In the genomic region with DNA sequence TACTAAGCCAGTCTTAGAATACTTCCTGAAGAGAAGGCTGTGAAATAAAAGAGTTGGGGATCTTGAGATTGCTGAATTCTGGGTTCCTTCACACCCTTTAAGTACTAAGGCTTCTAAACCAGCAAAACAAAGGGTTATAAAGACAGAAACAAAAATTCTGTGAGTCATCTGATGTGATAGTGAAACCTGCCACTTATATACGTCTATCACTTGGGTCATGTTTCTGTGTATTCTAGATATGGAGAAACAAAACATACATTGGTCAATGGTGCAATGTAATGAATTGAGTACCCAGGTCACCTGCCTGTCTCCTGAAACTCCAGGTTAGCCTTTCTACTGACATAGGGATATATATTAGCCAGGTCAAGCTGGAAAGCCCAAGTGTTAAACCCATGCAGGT, we compare ENCODE assay signal across 21 cellular contexts.
DNase-seq lines count a peak whose midpoint lies in the region; FAIRE-seq and TF ChIP-seq lines count a peak whose summit lies in the region.
"Had no signal": no experiment of that assay in that cellular context is flagged by ENCODE, and none has a peak within 500 bp of the region (broad histone marks: within the 10 kb centered on the region; RNA-seq: fewer than 3 reads in every experiment).

No MANE protein-coding gene starts in this region.

- no peak overlapping the region for H3K9ac ChIP-seq in mammary epithelial cell (ENCODE audit: insufficient read depth, low read length)
- H3K9ac ChIP-seq: BLaER1 had no signal

- no peak overlapping the region for H3K4me2 ChIP-seq in mammary epithelial cell (ENCODE audit: insufficient read depth, low read depth, low read length)
- H3K4me2 ChIP-seq: BLaER1 had no signal

- BruUV-seq in MCF 10A (replicated peaks; lab: Mats Ljungman, UMichigan): no TSS peak
- BruUV-seq in mammary epithelial cell (replicated peaks; lab: Mats Ljungman, UMichigan): no TSS peak

- H3K4me3 ChIP-seq in mammary epithelial cell (replicated peaks in 1 of 3; ENCODE audit: insufficient read depth in 1 of 3, low read depth in 2 of 3, low read length in 3 of 3) (no peak overlapping the region), bronchial epithelial cell (ENCODE audit: low read depth, low read length) (no peak overlapping the region), adrenal gland (no peak overlapping the region)
- H3K4me3 ChIP-seq: BLaER1 had no signal

- no peaks in the 10 kb centered on the region for H3K36me3 Mint-ChIP-seq in MCF 10A (ENCODE audit: insufficient read depth, unreplicated experiment)
- H3K36me3 Mint-ChIP-seq: CD8-positive, alpha-beta memory T cell had no signal

- TF ChIP-seq CTCF in MCF 10A (IDR thresholded peaks at IDR 0.05; ENCODE audit: unreplicated experiment) (no peak), mammary epithelial cell (conservative IDR thresholded peaks at IDR 0.05 in 1 of 2, IDR thresholded peaks at IDR 0.05 in 1 of 2; ENCODE audit: extremely low read depth in 1 of 2, insufficient read depth in 1 of 2, low read depth in 1 of 2, low read length in 2 of 2) (no peak), bronchial epithelial cell (IDR thresholded peaks at IDR 0.05; ENCODE audit: insufficient read depth, low read length, severe bottlenecking) (no peak), adrenal gland (IDR thresholded peaks at IDR 0.05) (no peak), RWPE1 (conservative IDR thresholded peaks at IDR 0.05; ENCODE audit: low read depth) (no peak)

- H3K27ac Mint-ChIP-seq in MCF 10A (ENCODE audit: low read depth, unreplicated experiment): no peak overlapping the region

- H3K27me3 ChIP-seq in mammary epithelial cell (ENCODE audit: insufficient read depth, low read length): no peaks in the 10 kb centered on the region
- H3K27me3 ChIP-seq in bronchial epithelial cell (ENCODE audit: control insufficient read depth, insufficient read depth, low read length): no peaks in the 10 kb centered on the region
- no peaks in the 10 kb centered on the region for H3K27me3 ChIP-seq in adrenal gland
- H3K27me3 ChIP-seq: BLaER1 had no signal

- no peaks in the 10 kb centered on the region for H3K27me3 Mint-ChIP-seq in MCF 10A (ENCODE audit: insufficient read depth, unreplicated experiment)

- TF ChIP-seq POLR2A in adrenal gland (IDR thresholded peaks at IDR 0.05): no peak

- POLR2A ChIA-PET in MCF 10A (lab: Yijun Ruan, JAX) (interaction anchor here (0.6 kb wide), 1 partner anchor 418 kb away, joined by 3 read pairs; no protein-coding TSS in a partner anchor), RWPE1 (lab: Yijun Ruan, JAX; ENCODE audit: low non-redundant PET) (no interaction called here)

- no peak overlapping the region for H2AFZ ChIP-seq in mammary epithelial cell (ENCODE audit: low read depth, low read length)

- FAIRE-seq in bronchial epithelial cell (lab: Jason Lieb, UNC): no peak
- FAIRE-seq: G401.6, GM12892, GM19239, H54, HepG2, HTR-8/SVneo had no signal

- H3K4me1 ChIP-seq in mammary epithelial cell (ENCODE audit: insufficient read depth, low read length): peaks cover 38% of the 10 kb centered on the region
- peaks cover 0 to 5% of the 10 kb centered on the region in 2 donors for H3K4me1 ChIP-seq in adrenal gland (replicated peaks in 1 of 2)
- H3K4me1 ChIP-seq: BLaER1, Caco-2 had no signal

- H3K36me3 ChIP-seq in mammary epithelial cell (ENCODE audit: insufficient read depth, low read length): no peaks in the 10 kb centered on the region
- no peaks in the 10 kb centered on the region for H3K36me3 ChIP-seq in bronchial epithelial cell (ENCODE audit: control insufficient read depth, insufficient read depth, low read length)
- H3K36me3 ChIP-seq in adrenal gland (replicated peaks in 1 of 2): no peaks in the 10 kb centered on the region
- H3K36me3 ChIP-seq: BLaER1 had no signal

- intact Hi-C loops in MCF 10A (cut with micrococcal nuclease) (no loop called here), mammary epithelial cell (cut with micrococcal nuclease) (loop anchor here (10.0 kb wide), 1 partner anchor 689 kb away; no protein-coding TSS in a partner anchor), adrenal gland (cut with DNase I) (no loop called here)

- peaks cover 7% of the 10 kb centered on the region for H3K9me3 Mint-ChIP-seq in MCF 10A (ENCODE audit: unreplicated experiment)

- in situ Hi-C loops in mammary epithelial cell (cut with MboI; ENCODE audit: low sequenced_read_pairs in 2 of 2): no loop called here

- dilution Hi-C loops in mammary epithelial cell (cut with HindIII; ENCODE audit: low sequenced_read_pairs): no loop called here

- H3K27ac ChIP-seq in mammary epithelial cell (ENCODE audit: insufficient read depth, low read depth, low read length) (no peak overlapping the region), adrenal gland (no peak overlapping the region), RWPE1 (no peak overlapping the region)
- H3K27ac ChIP-seq: 22Rv1, BLaER1 had no signal

- WGBS in mammary epithelial cell (ENCODE audit: low coverage, missing lambda C conversion rate): 75% methylated on average over 1 of the region's 1 CpG
- WGBS in adrenal gland, 4 donors: 77 to 94% (median 81%) methylated on average over 1 of the region's 1 CpG

- DNase-seq in MCF 10A (ENCODE audit: unreplicated experiment) (peak; percentile 37), mammary epithelial cell (no peak), MV-4-11 (lab: John Stamatoyannopoulos, UW) (peak; percentile 11), bronchial epithelial cell (ENCODE audit: low read depth) (peak; percentile 44), adrenal gland (no peak), RWPE1 (ENCODE audit: low spot score) (no peak), cerebellar cortex (ENCODE audit: low spot score) (no peak)
- DNase-seq: Caco-2; CD8-positive, alpha-beta memory T cell; DMS 273 treated with DMSO at 0.1 percent for 48 hours; DMS79 treated with DMSO at 0.1 percent for 48 hours; EL; Karpas-422 had no signal

- H3K4me1 Mint-ChIP-seq in MCF 10A (ENCODE audit: insufficient read depth, unreplicated experiment): peaks cover 21% of the 10 kb centered on the region
- H3K4me1 Mint-ChIP-seq: CD8-positive, alpha-beta memory T cell had no signal

- H3K9me3 ChIP-seq in mammary epithelial cell (replicated peaks; ENCODE audit: insufficient read depth, low read length) (no peaks in the 10 kb centered on the region), adrenal gland (replicated peaks in 1 of 3) (no peaks in the 10 kb centered on the region)
- H3K9me3 ChIP-seq: BLaER1, Caco-2 had no signal

- CTCF ChIA-PET in MCF 10A (lab: Yijun Ruan, JAX) (no interaction called here), mammary epithelial cell (lab: Charles Lee; ENCODE audit: low non-redundant PET) (no interaction called here), RWPE1 (lab: Yijun Ruan, JAX) (no interaction called here)

- H3K4me3 Mint-ChIP-seq in MCF 10A (ENCODE audit: unreplicated experiment): no peak overlapping the region
- H3K4me3 Mint-ChIP-seq: CD8-positive, alpha-beta memory T cell had no signal

- H3K79me2 ChIP-seq in mammary epithelial cell (ENCODE audit: insufficient read depth, low read length): no peaks in the 10 kb centered on the region

- H4K20me1 ChIP-seq in mammary epithelial cell (ENCODE audit: insufficient read depth, low read length): no peaks in the 10 kb centered on the region
- H4K20me1 ChIP-seq: BLaER1 had no signal

Comparison
In these comparisons a context has a peak if more than half of its experiments do, and no peak if none do; other contexts are left out.
1. DNase-seq: peak in MCF 10A (single experiment), MV-4-11 (single experiment) and bronchial epithelial cell (single experiment); none in mammary epithelial cell (single experiment), adrenal gland (0 of 7), RWPE1 (single experiment) and cerebellar cortex (single experiment).